23 cellular contexts compared by ENCODE assay signal in genomic region chr13:42392180-42392579, GRCh38.
A peak's percentile ranks its signal among the peaks of the same experiment; 100 is the strongest.
DNase-seq lines count a peak whose midpoint lies in the region; ATAC-seq, FAIRE-seq and TF ChIP-seq lines count a peak whose summit lies in the region.
"Had no signal": no experiment of that assay in that cellular context is flagged by ENCODE, and none has a peak within 500 bp of the region (broad histone marks: within the 10 kb centered on the region; RNA-seq: fewer than 3 reads in every experiment).

No MANE protein-coding gene starts in this region.

- H3K27ac Mint-ChIP-seq in activated naive CD4-positive, alpha-beta T cell treated with anti-CD3 and anti-CD28 coated beads for 36 hours, result peak overlapping the region; percentile 100
- peak overlapping the region; percentile 98 for H3K27ac Mint-ChIP-seq in T-cell
- H3K27ac Mint-ChIP-seq: brain, WTC11 had no signal

- H3K4me3 ChIP-seq in GM12878 (no peak overlapping the region), thymus (ENCODE audit: low read length) (no peak overlapping the region)
- H3K4me3 ChIP-seq: hepatocyte, suprapubic skin had no signal

- H3K27me3 Mint-ChIP-seq in activated naive CD4-positive, alpha-beta T cell treated with anti-CD3 and anti-CD28 coated beads for 36 hours (ENCODE audit: low read depth), result no peaks in the 10 kb centered on the region
- H3K27me3 Mint-ChIP-seq in T-cell, result no peaks in the 10 kb centered on the region

- no peak overlapping the region for H3K4me2 ChIP-seq in GM12878 (ENCODE audit: control insufficient read depth, insufficient read depth)
- H3K4me2 ChIP-seq: hepatocyte had no signal

- intact Hi-C loops in activated naive CD4-positive, alpha-beta T cell treated with anti-CD3 and anti-CD28 coated beads for 36 hours (cut with micrococcal nuclease), result loop anchor here (2.0 to 10.0 kb wide), 6 partner anchors 85 to 927 kb away; partner anchors contain the start of genes DGKH and EPSTI1
- intact Hi-C loops in GM12878 (cut with micrococcal nuclease; ENCODE audit: unreplicated experiment), result no loop called here

- TF ChIP-seq EP300 in GM12878 (IDR thresholded peaks at IDR 0.05; ENCODE audit: borderline replicate concordance in 1 of 2, control insufficient read depth in 1 of 2, low read depth in 2 of 2, low read length in 2 of 2), result no peak

- H3K9me3 Mint-ChIP-seq in activated naive CD4-positive, alpha-beta T cell treated with anti-CD3 and anti-CD28 coated beads for 36 hours, result no peaks in the 10 kb centered on the region
- H3K9me3 Mint-ChIP-seq in T-cell, result peaks cover 0 to 3% (median 2%) of the 10 kb centered on the region in 3 donors

- H3K9ac ChIP-seq in GM12878 (ENCODE audit: control insufficient read depth, insufficient read depth, low read length), result no peak overlapping the region

- WGBS in GM12878 (ENCODE audit: insufficient coverage, insufficient replicate concordance, low lambda C conversion rate, missing lambda C conversion rate), result 86% methylated on average over 1 of the region's 1 CpG
- WGBS in thymus, result 93% methylated on average over 1 of the region's 1 CpG

- no peak for DNase-seq in activated naive CD4-positive, alpha-beta T cell treated with anti-CD3 and anti-CD28 coated beads for 36 hours
- DNase-seq in activated naive CD4-positive, alpha-beta T cell (lab: John Stamatoyannopoulos, UW), result no peak
- DNase-seq in T-cell (no peak), GM12878 (ENCODE audit: low read depth, low spot score) (no peak), NCI-H1048 (lab: John Stamatoyannopoulos, UW) (no peak)
- DNase-seq: DMS 273 treated with DMSO at 0.1 percent for 48 hours; effector CD8-positive, alpha-beta T cell; foreskin melanocyte; HCEC 1CT; MM.1S; RPMI8226; T1000 had no signal

- no peak for TF ChIP-seq RAD21 in GM12878 (IDR thresholded peaks at IDR 0.05; ENCODE audit: insufficient read depth, low read depth, low read length)

- H3K4me1 ChIP-seq in GM12878 (ENCODE audit: control insufficient read depth, insufficient read depth, low read length) (peaks cover 62% of the 10 kb centered on the region), thymus (ENCODE audit: control insufficient read depth, insufficient read depth, low read length) (peaks cover 57% of the 10 kb centered on the region)
- H3K4me1 ChIP-seq: suprapubic skin had no signal

- no peaks in the 10 kb centered on the region for H3K79me2 ChIP-seq in GM12878 (ENCODE audit: control insufficient read depth, insufficient read depth, low read length)
- H3K79me2 ChIP-seq: hepatocyte had no signal

- TF ChIP-seq CTCF in GM12878 (IDR thresholded peaks at IDR 0.05 in 2 of 3, conservative IDR thresholded peaks at IDR 0.05 in 1 of 3; ENCODE audit: control insufficient read depth in 2 of 3, extremely low read depth in 1 of 3, insufficient read depth in 1 of 3, low read depth in 3 of 3, low read length in 3 of 3), result no peak

- CTCF ChIA-PET in activated naive CD4-positive, alpha-beta T cell treated with anti-CD3 and anti-CD28 coated beads for 36 hours (lab: Charles Lee), result interaction anchor here (1.3 to 2.1 kb wide), 6 partner anchors 8 to 58 kb away, joined by 3 to 6 read pairs (median 4); no protein-coding TSS in a partner anchor
- CTCF ChIA-PET in T-cell (lab: Charles Lee), result interaction anchor here (0.6 to 1.0 kb wide), 5 partner anchors 14 to 74 kb away, joined by 3 to 4 read pairs (median 3); no protein-coding TSS in a partner anchor
- CTCF ChIA-PET in GM12878 (lab: Yijun Ruan, JAX), result interaction anchor here (0.9 to 3.2 kb wide), 6 partner anchors 8 to 86 kb away, joined by 3 to 21 read pairs (median 7); no protein-coding TSS in a partner anchor

- H3K36me3 ChIP-seq in GM12878 (ENCODE audit: control insufficient read depth in 2 of 2, insufficient read depth in 2 of 2, low read length in 1 of 2), result no peaks in the 10 kb centered on the region
- H3K36me3 ChIP-seq in thymus (ENCODE audit: control insufficient read depth, insufficient read depth), result no peaks in the 10 kb centered on the region
- H3K36me3 ChIP-seq: suprapubic skin had no signal

- no peak for FAIRE-seq in GM12878 (lab: Jason Lieb, UNC)
- FAIRE-seq: urothelium cell line had no signal

- H3K36me3 Mint-ChIP-seq in activated naive CD4-positive, alpha-beta T cell treated with anti-CD3 and anti-CD28 coated beads for 36 hours (ENCODE audit: low read depth), result peaks cover 3% of the 10 kb centered on the region
- H3K36me3 Mint-ChIP-seq in T-cell, result no peaks in the 10 kb centered on the region
- H3K36me3 Mint-ChIP-seq: brain, WTC11 had no signal

- H3K4me1 Mint-ChIP-seq in activated naive CD4-positive, alpha-beta T cell treated with anti-CD3 and anti-CD28 coated beads for 36 hours (ENCODE audit: low read depth), result peaks cover 70% of the 10 kb centered on the region
- peaks cover 70 to 81% (median 78%) of the 10 kb centered on the region in 3 donors for H3K4me1 Mint-ChIP-seq in T-cell
- H3K4me1 Mint-ChIP-seq: brain, neural crest cell, WTC11 had no signal

- H2AFZ ChIP-seq in GM12878 (ENCODE audit: control insufficient read depth, low read depth, low read length), result peak overlapping the region; percentile 25
- H2AFZ ChIP-seq: hepatocyte had no signal

- POLR2A ChIA-PET in T-cell (lab: Charles Lee), result interaction anchor here in 1 of 2 donors (0.6 to 1.0 kb wide), 2 partner anchors 14 to 1188 kb away, joined by 3 read pairs; no protein-coding TSS in a partner anchor
- POLR2A ChIA-PET in GM12878 (lab: Charles Lee), result interaction anchor here (1.1 to 3.0 kb wide), 4 partner anchors 10 to 15 kb away, joined by 4 to 35 read pairs (median 13); no protein-coding TSS in a partner anchor

- in situ Hi-C loops in GM12878 (cut with MboI), result no loop called here

- H3K4me3 Mint-ChIP-seq in activated naive CD4-positive, alpha-beta T cell treated with anti-CD3 and anti-CD28 coated beads for 36 hours, result no peak overlapping the region
- H3K4me3 Mint-ChIP-seq in T-cell, result peak overlapping the region in 1 of 3 donors; percentile 71
- H3K4me3 Mint-ChIP-seq: brain, neural crest cell, WTC11 had no signal

- H4K20me1 ChIP-seq in GM12878 (ENCODE audit: control insufficient read depth, insufficient read depth), result no peaks in the 10 kb centered on the region

- RAD21 ChIA-PET in GM12878 (lab: Charles Lee; ENCODE audit: unreplicated experiment), result interaction anchor here (0.9 to 2.8 kb wide), 7 partner anchors 9 to 86 kb away, joined by 3 to 26 read pairs (median 8); no protein-coding TSS in a partner anchor

- H3K9me3 ChIP-seq in GM12878 (replicated peaks; ENCODE audit: control insufficient read depth, insufficient read depth, low read length) (no peaks in the 10 kb centered on the region; the same call in 1 of the 3 replicates), thymus (ENCODE audit: control insufficient read depth) (no peaks in the 10 kb centered on the region)
- H3K9me3 ChIP-seq: suprapubic skin had no signal

- TF ChIP-seq POLR2A in GM12878 (IDR thresholded peaks at IDR 0.05; ENCODE audit: low read depth, low read length), result no peak

- no peaks in the 10 kb centered on the region for H3K27me3 ChIP-seq in GM12878 (replicated peaks in 1 of 2; ENCODE audit: control insufficient read depth in 2 of 2, insufficient read depth in 2 of 2, low read length in 1 of 2)
- H3K27me3 ChIP-seq in thymus (ENCODE audit: control insufficient read depth, insufficient read depth), result no peaks in the 10 kb centered on the region
- H3K27me3 ChIP-seq: hepatocyte had no signal

- SMC1A ChIA-PET in GM12878 (lab: Charles Lee; ENCODE audit: uncharacterized antibody, unreplicated experiment), result interaction anchor here (0.7 to 8.7 kb wide), 11 partner anchors 10 to 133 kb away, joined by 3 to 114 read pairs (median 4); no protein-coding TSS in a partner anchor

- BruUV-seq in GM12878 (replicated peaks; lab: Mats Ljungman, UMichigan), result no TSS peak

- ATAC-seq in T-cell (replicated peaks in 1 of 4) (no peak), GM12878 (no peak), GM18520 (IDR thresholded peaks at IDR 0.05; ENCODE audit: unreplicated experiment) (no peak)
- ATAC-seq: esophagus mucosa, sciatic nerve, WTC11 had no signal

- H3K27ac ChIP-seq in GM12878 (ENCODE audit: control insufficient read depth, insufficient read depth), result peak overlapping the region; percentile 85
- H3K27ac ChIP-seq in thymus (ENCODE audit: low read depth), result peak overlapping the region; percentile 46
- H3K27ac ChIP-seq: C4-2B, hepatocyte, suprapubic skin had no signal

TF ChIP-seq in GM12878, 131 proteins besides CTCF, POLR2A, EP300 and RAD21 (continues in another document):
- TF ChIP-seq CBX3 (IDR thresholded peaks at IDR 0.05; ENCODE audit: borderline replicate concordance, low read depth), result no peak
- no peak for TF ChIP-seq ZSCAN29 (IDR thresholded peaks at IDR 0.05)
- no peak for TF ChIP-seq HDAC6 (IDR thresholded peaks at IDR 0.05; ENCODE audit: unreplicated experiment)
- TF ChIP-seq MYB (IDR thresholded peaks at IDR 0.05; ENCODE audit: borderline replicate concordance, low read depth, low read length), result no peak
- TF ChIP-seq ATF7 (IDR thresholded peaks at IDR 0.05; ENCODE audit: low read depth), result no peak
- no peak for TF ChIP-seq YY1 (IDR thresholded peaks at IDR 0.05; ENCODE audit: low read depth, low read length)
- TF ChIP-seq EED (IDR thresholded peaks at IDR 0.05; ENCODE audit: low read depth), result no peak
- no peak for TF ChIP-seq E4F1 (IDR thresholded peaks at IDR 0.05; ENCODE audit: borderline replicate concordance, partially characterized antibody)
- no peak for TF ChIP-seq GABPA (IDR thresholded peaks at IDR 0.05; ENCODE audit: low read depth)
- TF ChIP-seq BCL11A (IDR thresholded peaks at IDR 0.05; ENCODE audit: low read depth, low read length), result no peak
- TF ChIP-seq ESRRA (IDR thresholded peaks at IDR 0.05; ENCODE audit: low read length), result no peak
- no peak for TF ChIP-seq WRNIP1 (IDR thresholded peaks at IDR 0.05; ENCODE audit: borderline replicate concordance, low read depth, low read length)
- TF ChIP-seq TAF1 (IDR thresholded peaks at IDR 0.05; ENCODE audit: borderline replicate concordance, low read depth, low read length), result no peak
- no peak for TF ChIP-seq STAT3 (IDR thresholded peaks at IDR 0.05; ENCODE audit: low read depth, low read length)
